Comparison of ENCODE assay signal across 12 cellular contexts in the genomic region with DNA sequence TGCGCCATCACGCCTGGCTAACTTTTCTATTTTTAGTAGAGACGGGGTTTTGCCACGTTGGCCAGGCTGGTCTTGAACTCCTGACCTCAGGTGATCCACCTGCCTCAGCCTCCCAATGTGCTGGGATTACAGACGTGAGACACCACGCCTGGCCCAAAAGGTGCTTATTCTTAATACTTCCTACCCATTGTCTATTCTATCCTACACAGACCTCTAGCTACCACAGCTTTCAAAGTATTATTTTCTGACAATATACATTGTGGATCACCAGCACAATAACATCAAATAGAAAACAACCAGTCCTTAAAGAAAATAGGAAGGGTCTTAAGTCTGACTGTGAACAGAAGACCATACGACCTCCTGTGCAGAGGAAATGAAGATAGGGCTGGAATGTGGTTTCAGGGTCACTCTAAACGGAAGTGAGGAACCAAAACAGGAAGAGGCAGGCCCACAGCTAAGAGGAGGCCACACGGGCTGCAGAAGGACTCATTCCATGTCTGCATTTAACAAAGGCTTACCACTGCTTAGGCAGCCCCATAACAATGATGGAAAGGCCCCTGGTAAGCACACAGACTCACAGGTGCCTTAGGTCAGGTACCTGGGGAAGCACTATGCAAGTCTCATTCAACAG.
A peak's percentile ranks its signal among the peaks of the same experiment; 100 is the strongest.
DNase-seq lines count a peak whose midpoint lies in the region; ATAC-seq, FAIRE-seq and TF ChIP-seq lines count a peak whose summit lies in the region.
"Had no signal": no experiment of that assay in that cellular context is flagged by ENCODE, and none has a peak within 500 bp of the region (broad histone marks: within the 10 kb centered on the region; RNA-seq: fewer than 3 reads in every experiment).

No MANE protein-coding gene starts in this region.

- no peaks in the 10 kb centered on the region for H3K79me2 ChIP-seq in astrocyte (ENCODE audit: insufficient read depth, low read length)

- no peak overlapping the region for H3K4me3 Mint-ChIP-seq in astrocyte (ENCODE audit: unreplicated experiment)

- TF ChIP-seq CTCF in astrocyte (IDR thresholded peaks at IDR 0.05; ENCODE audit: insufficient read depth, low read depth, low read length), result no peak
- TF ChIP-seq CTCF in spleen (IDR thresholded peaks at IDR 0.05 in 8 of 11, conservative IDR thresholded peaks at IDR 0.05 in 3 of 11), result no peak

- H3K27ac Mint-ChIP-seq in astrocyte (ENCODE audit: unreplicated experiment), result no peak overlapping the region

- no peak overlapping the region for H3K9ac ChIP-seq in astrocyte (ENCODE audit: low read length)
- H3K9ac ChIP-seq: parathyroid adenoma had no signal

- H3K9me3 ChIP-seq in astrocyte (ENCODE audit: insufficient read depth, low read depth, low read length) (no peaks in the 10 kb centered on the region), spleen (no peaks in the 10 kb centered on the region)
- H3K9me3 ChIP-seq: esophagus squamous epithelium had no signal

- H3K27me3 Mint-ChIP-seq in astrocyte (ENCODE audit: low read depth, unreplicated experiment), result no peaks in the 10 kb centered on the region

- H3K4me3 ChIP-seq in astrocyte (ENCODE audit: insufficient read depth, low read depth, low read length), result no peak overlapping the region
- H3K4me3 ChIP-seq in spleen, result peak overlapping the region in 1 of 8 donors; percentile 35
- H3K4me3 ChIP-seq: esophagus squamous epithelium had no signal

- H3K27me3 ChIP-seq in astrocyte (ENCODE audit: insufficient read depth, low read length) (no peaks in the 10 kb centered on the region), spleen (replicated peaks in 1 of 7) (no peaks in the 10 kb centered on the region)
- H3K27me3 ChIP-seq: esophagus squamous epithelium had no signal

- H3K4me1 Mint-ChIP-seq in astrocyte (ENCODE audit: low read depth, unreplicated experiment), result peaks cover 2% of the 10 kb centered on the region

- DNase-seq in activated CD4-positive, alpha-beta T cell treated with anti-CD3 and anti-CD28 coated beads for 48 hours, result peak; percentile 7
- no peak for DNase-seq in activated CD4-positive, alpha-beta T cell treated with anti-CD3 and anti-CD28 coated beads, Interleukin-2, amount 50 U/mL, for 48 hours
- DNase-seq in KG1 (lab: John Stamatoyannopoulos, UW), result peak; percentile 73
- no peak for DNase-seq in astrocyte (ENCODE audit: low read depth)
- no peak for DNase-seq in spleen
- DNase-seq in stimulated activated CD4-positive, alpha-beta T cell treated with anti-CD3 and anti-CD28 coated beads, Interleukin-1b, Interleukin-23, amount 100 ng/mL, for 48 hours, result no peak
- DNase-seq: esophagus squamous epithelium, NCI-H1436 treated with DMSO at 0.1 percent for 48 hours had no signal

- peak overlapping the region; percentile 16 for H2AFZ ChIP-seq in astrocyte (ENCODE audit: low read depth, low read length)
- H2AFZ ChIP-seq: parathyroid adenoma had no signal

- H3K27ac ChIP-seq in astrocyte (ENCODE audit: low read depth, low read length) (no peak overlapping the region), spleen (peak overlapping the region in 6 of 8 donors; percentile 0 to 68 (median 46))
- H3K27ac ChIP-seq: esophagus squamous epithelium, parathyroid adenoma had no signal

- no peaks in the 10 kb centered on the region for H3K36me3 ChIP-seq in astrocyte (ENCODE audit: insufficient read depth, low read length)
- peaks cover 0 to 9% (median 0%) of the 10 kb centered on the region in 6 donors for H3K36me3 ChIP-seq in spleen

- no peaks in the 10 kb centered on the region for H4K20me1 ChIP-seq in astrocyte (ENCODE audit: insufficient read depth, low read length)

- no peak overlapping the region for H3K4me2 ChIP-seq in astrocyte (ENCODE audit: low read length)

- no peaks in the 10 kb centered on the region for H3K36me3 Mint-ChIP-seq in astrocyte (ENCODE audit: low read depth, unreplicated experiment)

- no peak for FAIRE-seq in astrocyte (lab: Jason Lieb, UNC)
- FAIRE-seq: A204.1 had no signal

- ATAC-seq in esophagus mucosa (no peak), GM19324 (IDR thresholded peaks at IDR 0.05; ENCODE audit: low FRiP score, unreplicated experiment) (no peak)

- no peaks in the 10 kb centered on the region for H3K9me3 Mint-ChIP-seq in astrocyte (ENCODE audit: unreplicated experiment)

- H3K4me1 ChIP-seq in astrocyte (ENCODE audit: insufficient read depth, low read length), result peaks cover 3% of the 10 kb centered on the region
- H3K4me1 ChIP-seq in spleen, result peaks cover 0 to 69% (median 25%) of the 10 kb centered on the region in 6 donors
- H3K4me1 ChIP-seq: parathyroid adenoma had no signal

- 42 to 48% (median 46%) methylated on average over 9 of the region's 9 CpGs for WGBS in spleen, 5 donors

- intact Hi-C loops in spleen (cut with DNase I; ENCODE audit: low total_unique reads), result no loop called here

- no peak for TF ChIP-seq POLR2A in spleen (IDR thresholded peaks at IDR 0.05)

Comparison
In these comparisons a context has a peak if more than half of its experiments do, and no peak if none do; other contexts are left out.
1. DNase-seq: peak in activated CD4-positive, alpha-beta T cell treated with anti-CD3 and anti-CD28 coated beads for 48 hours (single experiment) and KG1 (single experiment); none in activated CD4-positive, alpha-beta T cell treated with anti-CD3 and anti-CD28 coated beads, Interleukin-2, amount 50 U/mL, for 48 hours (0 of 2), astrocyte (single experiment), spleen (single experiment) and stimulated activated CD4-positive, alpha-beta T cell treated with anti-CD3 and anti-CD28 coated beads, Interleukin-1b, Interleukin-23, amount 100 ng/mL, for 48 hours (single experiment).